ENCODE assay signal across 15 cellular contexts in genomic region chr9:6884960-6885359, GRCh38.
DNase-seq lines count a peak whose midpoint lies in the region; ATAC-seq and TF ChIP-seq lines count a peak whose summit lies in the region.
"Had no signal": no experiment of that assay in that cellular context is flagged by ENCODE, and none has a peak within 500 bp of the region (broad histone marks: within the 10 kb centered on the region; RNA-seq: fewer than 3 reads in every experiment).

No MANE protein-coding gene starts in this region.

- no peak overlapping the region for H3K27ac ChIP-seq in right atrium auricular region
- H3K27ac ChIP-seq: HL-60 had no signal

- no peaks in the 10 kb centered on the region for H3K36me3 Mint-ChIP-seq in natural killer cell
- H3K36me3 Mint-ChIP-seq in natural killer cell treated with Interleukin-12 subunit alpha and Interleukin-12 subunit beta and Interleukin-15 and Interleukin-18, amount 100 ng/mL, for 72 hours = peaks cover 12% of the 10 kb centered on the region
- no peaks in the 10 kb centered on the region for H3K36me3 Mint-ChIP-seq in WTC11

- peak; percentile 31 to 75 (median 61) for ATAC-seq in natural killer cell
- ATAC-seq in natural killer cell treated with Interleukin-12 subunit alpha and Interleukin-12 subunit beta and Interleukin-15 and Interleukin-18, amount 100 ng/mL, for 72 hours = no peak
- no peak for ATAC-seq in WTC11
- ATAC-seq: CD8-positive, alpha-beta T cell; GM12878 had no signal

- H3K4me1 Mint-ChIP-seq in natural killer cell = peaks cover 46 to 62% of the 10 kb centered on the region in 2 donors
- H3K4me1 Mint-ChIP-seq in natural killer cell treated with Interleukin-12 subunit alpha and Interleukin-12 subunit beta and Interleukin-15 and Interleukin-18, amount 100 ng/mL, for 72 hours (ENCODE audit: low read depth in 2 of 2) = peaks cover 29 to 32% of the 10 kb centered on the region in 2 donors
- peaks cover 6% of the 10 kb centered on the region for H3K4me1 Mint-ChIP-seq in WTC11

- H3K36me3 ChIP-seq in right atrium auricular region (no peaks in the 10 kb centered on the region), BE2C (no peaks in the 10 kb centered on the region)

- CTCF ChIA-PET in WTC11 (lab: Charles Lee) = interaction anchor here (1.4 to 1.5 kb wide), 2 partner anchors 58 to 349 kb away, joined by 4 to 7 read pairs; no protein-coding TSS in a partner anchor

- no peaks in the 10 kb centered on the region for H3K9me3 Mint-ChIP-seq in natural killer cell
- no peaks in the 10 kb centered on the region for H3K9me3 Mint-ChIP-seq in natural killer cell treated with Interleukin-12 subunit alpha and Interleukin-12 subunit beta and Interleukin-15 and Interleukin-18, amount 100 ng/mL, for 72 hours
- H3K9me3 Mint-ChIP-seq in WTC11 = no peaks in the 10 kb centered on the region
- H3K9me3 Mint-ChIP-seq: CD8-positive, alpha-beta T cell; HFFc6 had no signal

- TF ChIP-seq CTCF in natural killer cell (IDR thresholded peaks at IDR 0.05) (no peak), WTC11 (IDR thresholded peaks at IDR 0.05) (no peak), right atrium auricular region (IDR thresholded peaks at IDR 0.05) (no peak), BE2C (IDR thresholded peaks at IDR 0.05; ENCODE audit: low read depth, low read length) (no peak)

- H3K27me3 Mint-ChIP-seq in natural killer cell (ENCODE audit: low read depth in 2 of 2) (no peaks in the 10 kb centered on the region), WTC11 (ENCODE audit: low read depth) (no peaks in the 10 kb centered on the region)
- H3K27me3 Mint-ChIP-seq in natural killer cell treated with Interleukin-12 subunit alpha and Interleukin-12 subunit beta and Interleukin-15 and Interleukin-18, amount 100 ng/mL, for 72 hours = no peaks in the 10 kb centered on the region

- POLR2A ChIA-PET in WTC11 (lab: Charles Lee) = no interaction called here

- peak overlapping the region; percentile 1 for H3K4me3 Mint-ChIP-seq in natural killer cell
- H3K4me3 Mint-ChIP-seq in natural killer cell treated with Interleukin-12 subunit alpha and Interleukin-12 subunit beta and Interleukin-15 and Interleukin-18, amount 100 ng/mL, for 72 hours = no peak overlapping the region
- no peak overlapping the region for H3K4me3 Mint-ChIP-seq in WTC11
- H3K4me3 Mint-ChIP-seq: CD14-positive monocyte; CD8-positive, alpha-beta T cell; HFFc6 had no signal

- H3K9me3 ChIP-seq in right atrium auricular region = no peaks in the 10 kb centered on the region
- no peaks in the 10 kb centered on the region for H3K9me3 ChIP-seq in BE2C

- intact Hi-C loops in natural killer cell (cut with micrococcal nuclease) = no loop called here

- DNase-seq in natural killer cell (no peak), WTC11 (ENCODE audit: low spot score) (no peak), erythroblast (lab: John Stamatoyannopoulos, UW) (peak; percentile 64 to 74), Ammon's horn (ENCODE audit: low spot score) (no peak), right atrium auricular region (ENCODE audit: low spot score) (no peak), BE2C (no peak)
- DNase-seq in natural killer cell treated with Interleukin-12 subunit alpha and Interleukin-12 subunit beta and Interleukin-15 and Interleukin-18, amount 100 ng/mL, for 72 hours (ENCODE audit: low spot score) = no peak
- DNase-seq: CD8-positive, alpha-beta T cell; COR-L47; DMS53; HCEC 1CT; HFFc6 had no signal

- peak; percentile 45 for TF ChIP-seq POLR2A in erythroblast (IDR thresholded peaks at IDR 0.05; ENCODE audit: low read length)

- no peaks in the 10 kb centered on the region for H3K27me3 ChIP-seq in right atrium auricular region
- H3K27me3 ChIP-seq in BE2C = no peaks in the 10 kb centered on the region

- H3K4me1 ChIP-seq in right atrium auricular region = no peaks in the 10 kb centered on the region
- H3K4me1 ChIP-seq in BE2C = no peaks in the 10 kb centered on the region

- H3K4me3 ChIP-seq in right atrium auricular region = no peak overlapping the region
- H3K4me3 ChIP-seq in BE2C (ENCODE audit: low read depth, low read length) = no peak overlapping the region
- H3K4me3 ChIP-seq: GM12878 had no signal

- H3K27ac Mint-ChIP-seq in natural killer cell (peak overlapping the region in 1 of 2 donors; percentile 11), WTC11 (peak overlapping the region; percentile 43)
- H3K27ac Mint-ChIP-seq in natural killer cell treated with Interleukin-12 subunit alpha and Interleukin-12 subunit beta and Interleukin-15 and Interleukin-18, amount 100 ng/mL, for 72 hours = peak overlapping the region in 1 of 2 donors; percentile 6
- H3K27ac Mint-ChIP-seq: CD14-positive monocyte; CD8-positive, alpha-beta T cell; HFFc6 had no signal

TF ChIP-seq in WTC11, 78 proteins besides CTCF, POLR2A, EP300 and RAD21 (continues in another document):
- TF ChIP-seq FOXP4 (CRISPR knock-in tag; IDR thresholded peaks at IDR 0.05) = no peak
- TF ChIP-seq STAT6 (CRISPR knock-in tag; conservative IDR thresholded peaks at IDR 0.05; ENCODE audit: low read depth) = no peak
- no peak for TF ChIP-seq ATF3 (CRISPR knock-in tag; conservative IDR thresholded peaks at IDR 0.05)
- TF ChIP-seq JAZF1 (CRISPR knock-in tag; IDR thresholded peaks at IDR 0.05) = no peak
- no peak for TF ChIP-seq EMX1 (CRISPR knock-in tag; IDR thresholded peaks at IDR 0.05)
- TF ChIP-seq ZBTB21 (CRISPR knock-in tag; IDR thresholded peaks at IDR 0.05; ENCODE audit: borderline replicate concordance) = no peak
- TF ChIP-seq IRF1 (CRISPR knock-in tag; IDR thresholded peaks at IDR 0.05) = no peak
- TF ChIP-seq SMAD3 (CRISPR knock-in tag; IDR thresholded peaks at IDR 0.05; ENCODE audit: borderline replicate concordance) = no peak
- TF ChIP-seq, protein P1, sequence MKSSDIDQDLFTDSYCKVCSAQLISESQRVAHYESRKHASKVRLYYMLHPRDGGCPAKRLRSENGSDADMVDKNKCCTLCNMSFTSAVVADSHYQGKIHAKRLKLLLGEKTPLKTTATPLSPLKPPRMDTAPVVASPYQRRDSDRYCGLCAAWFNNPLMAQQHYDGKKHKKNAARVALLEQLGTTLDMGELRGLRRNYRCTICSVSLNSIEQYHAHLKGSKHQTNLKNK (CRISPR knock-in tag; IDR thresholded peaks at IDR 0.05) = no peak
- TF ChIP-seq ZNF219 (CRISPR knock-in tag; IDR thresholded peaks at IDR 0.05; ENCODE audit: borderline replicate concordance) = no peak
- no peak for TF ChIP-seq HMGA2 (CRISPR knock-in tag; IDR thresholded peaks at IDR 0.05)
- TF ChIP-seq RORB (CRISPR knock-in tag; IDR thresholded peaks at IDR 0.05) = no peak

Comparison
In these comparisons a context has a peak if more than half of its experiments do, and no peak if none do; other contexts are left out.
1. ATAC-seq: peak in natural killer cell (3 of 3); none in natural killer cell treated with Interleukin-12 subunit alpha and Interleukin-12 subunit beta and Interleukin-15 and Interleukin-18, amount 100 ng/mL, for 72 hours (0 of 2) and WTC11 (single experiment).
2. DNase-seq: peak in erythroblast (2 of 2); none in natural killer cell (single experiment), natural killer cell treated with Interleukin-12 subunit alpha and Interleukin-12 subunit beta and Interleukin-15 and Interleukin-18, amount 100 ng/mL, for 72 hours (single experiment), WTC11 (single experiment), Ammon's horn (single experiment), right atrium auricular region (single experiment) and BE2C (single experiment).